ENCODE assay signal across 17 cellular contexts in the genomic region with DNA sequence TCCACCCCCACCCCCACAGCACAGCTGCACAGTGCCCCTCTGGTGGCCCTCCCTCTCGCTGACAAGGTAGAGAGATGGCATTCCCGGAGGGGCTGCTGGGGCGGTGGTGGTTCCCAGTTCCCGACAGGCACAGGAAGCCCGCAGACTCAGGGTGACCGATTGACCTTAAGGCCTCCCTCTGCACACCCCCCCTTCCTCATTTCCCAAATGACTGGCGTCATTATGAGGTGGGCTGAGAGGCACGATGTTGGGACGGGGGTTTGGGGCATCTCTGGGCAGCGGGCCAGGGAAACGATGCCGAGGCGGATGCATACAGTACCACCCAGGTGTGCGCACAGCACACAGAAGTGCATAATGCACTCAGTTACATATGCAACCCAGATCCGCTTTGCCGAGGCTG. TPM values are rescaled to one million over a fixed set of nuclear protein-coding genes. Genes with fewer than 3 reads are reported as not detected.
DNase-seq lines count a peak whose midpoint lies in the region; ATAC-seq, FAIRE-seq and TF ChIP-seq lines count a peak whose summit lies in the region.
"Had no signal": no experiment of that assay in that cellular context is flagged by ENCODE, and none has a peak within 500 bp of the region (broad histone marks: within the 10 kb centered on the region; RNA-seq: fewer than 3 reads in every experiment).

No MANE protein-coding gene starts in this region.

- H2BK12ac ChIP-seq in H1 (ENCODE audit: low read depth, low read length) (0 out of 2 replicates have a peak overlapping the region, but pooled peaks have one; percentile 17), mesenchymal stem cell (ENCODE audit: low read length in 2 of 2) (peak overlapping the region in 1 of 2 experiments; percentile 72)

- H2AK5ac ChIP-seq in H1 (ENCODE audit: low read depth, low read length) (no peak overlapping the region), mesenchymal stem cell (ENCODE audit: low read length, severe bottlenecking) (no peak overlapping the region)

- no peak overlapping the region for H3K27ac ChIP-seq in right atrium auricular region
- no peak overlapping the region for H3K27ac ChIP-seq in H1 (ENCODE audit: low read depth, low read length)
- no peak overlapping the region for H3K27ac ChIP-seq in mesenchymal stem cell (ENCODE audit: low read length, poor library complexity, severe bottlenecking)
- H3K27ac ChIP-seq: 22Rv1, C4-2B, SJCRH30 had no signal

- H3K4ac ChIP-seq in H1 (replicated peaks; ENCODE audit: insufficient read length, low read depth, low read length) (no peak overlapping the region), mesenchymal stem cell (ENCODE audit: low read depth in 1 of 2, low read length in 2 of 2) (peak overlapping the region in 1 of 2 experiments; percentile 15)

- H3K9ac ChIP-seq in H1 (replicated peaks in 1 of 4; ENCODE audit: extremely low read depth in 1 of 4, low read depth in 3 of 4, low read length in 3 of 4) (no peak overlapping the region), mesenchymal stem cell (ENCODE audit: low read length) (no peak overlapping the region)

- H3K23me2 ChIP-seq in H1 (ENCODE audit: low read depth, low read length): peaks cover 4% of the 10 kb centered on the region; the same call in 1 of the 2 replicates

- H3K56ac ChIP-seq in H1 (replicated peaks; ENCODE audit: insufficient read length, low read depth, low read length): no peak overlapping the region

- 88% methylated on average over 10 of the region's 16 CpGs; no CpG with 5 or more reads in 1 of the 2 experiments for WGBS in H1 (ENCODE audit: extremely low coverage in 1 of 2, insufficient coverage in 1 of 2, insufficient read length in 1 of 2, insufficient replicate concordance in 2 of 2, low coverage in 1 of 2, low lambda C conversion rate in 2 of 2, missing lambda C conversion rate in 1 of 2), 2 experiments
- WGBS in mesenchymal stem cell: 83% methylated on average over 11 of the region's 16 CpGs

- H3K9me3 ChIP-seq in right atrium auricular region (no peaks in the 10 kb centered on the region), H1 (ENCODE audit: insufficient read depth in 2 of 2, low read depth in 1 of 2, low read length in 1 of 2) (no peaks in the 10 kb centered on the region), mesenchymal stem cell (ENCODE audit: control insufficient read depth, low read length) (peaks cover 2% of the 10 kb centered on the region)
- H3K9me3 ChIP-seq: Caco-2, SJCRH30 had no signal

- no peak for TF ChIP-seq EP300 in H1 (IDR thresholded peaks at IDR 0.05; ENCODE audit: borderline replicate concordance in 1 of 2, low read depth in 2 of 2, low read length in 2 of 2)

- peak; percentile 58 for DNase-seq in right atrium auricular region (ENCODE audit: low spot score)
- no peak for DNase-seq in Right ventricle myocardium superior
- no peak for DNase-seq in H1 (ENCODE audit: low read depth in 1 of 2, low spot score in 2 of 2)
- DNase-seq in mesenchymal stem cell: no peak
- no peak for DNase-seq in islet precursor cell
- DNase-seq in D721Med (ENCODE audit: insufficient read length, low spot score): no peak
- DNase-seq: Caco-2, Karpas-422, NCI-H1930, NCI-H2171 treated with DMSO at 0.1 percent for 48 hours, NCI-H510A treated with DMSO at 0.1 percent for 48 hours had no signal

- H2BK5ac ChIP-seq in H1 (ENCODE audit: low read depth, low read length) (no peak overlapping the region), mesenchymal stem cell (ENCODE audit: low read depth, low read length, poor library complexity, severe bottlenecking) (no peak overlapping the region)

- no peak overlapping the region for H3K4me3 ChIP-seq in right atrium auricular region
- no peak overlapping the region for H3K4me3 ChIP-seq in H1 (ENCODE audit: extremely low read depth in 1 of 4, insufficient read depth in 2 of 4, low read depth in 3 of 4, low read length in 4 of 4)
- no peak overlapping the region for H3K4me3 ChIP-seq in mesenchymal stem cell (ENCODE audit: insufficient read depth in 1 of 2, low read depth in 1 of 2, low read length in 2 of 2)
- H3K4me3 ChIP-seq: SJCRH30 had no signal

- H2BK120ac ChIP-seq in H1 (replicated peaks; ENCODE audit: low read depth, low read length): no peak overlapping the region
- H2BK120ac ChIP-seq in mesenchymal stem cell (ENCODE audit: low read depth, low read length): no peak overlapping the region

- FAIRE-seq in H1 (lab: Jason Lieb, UNC): no peak
- no peak for FAIRE-seq in D721Med (lab: Jason Lieb, UNC)

- TF ChIP-seq CTCF in right atrium auricular region (IDR thresholded peaks at IDR 0.05) (no peak), H1 (IDR thresholded peaks at IDR 0.05; ENCODE audit: control extremely low read depth in 1 of 3, insufficient read depth in 1 of 3, low read depth in 1 of 3, low read length in 3 of 3) (no peak), D721Med (IDR thresholded peaks at IDR 0.05; ENCODE audit: insufficient read depth, missing control alignments) (no peak)

- TF ChIP-seq POLR2A in H1 (IDR thresholded peaks at IDR 0.05; ENCODE audit: control extremely low read depth in 1 of 2, low read depth in 2 of 2, low read length in 2 of 2): no peak

- H4K91ac ChIP-seq in H1 (replicated peaks; ENCODE audit: insufficient read length, low read length): no peak overlapping the region
- H4K91ac ChIP-seq in mesenchymal stem cell (ENCODE audit: low read length): peak overlapping the region; percentile 66

- no peak overlapping the region for H2BK20ac ChIP-seq in H1 (ENCODE audit: low read length)

- H3K23ac ChIP-seq in H1 (ENCODE audit: insufficient read length) (no peak overlapping the region), mesenchymal stem cell (ENCODE audit: low read length in 2 of 2) (no peak overlapping the region)

- intact Hi-C loops in Right ventricle myocardium superior (cut with DNase I): no loop called here

- TF ChIP-seq RAD21 in H1 (IDR thresholded peaks at IDR 0.05 in 1 of 2, conservative IDR thresholded peaks at IDR 0.05 in 1 of 2; ENCODE audit: low read depth in 2 of 2, low read length in 2 of 2): no peak

- H3K36me3 ChIP-seq in right atrium auricular region (no peaks in the 10 kb centered on the region), H1 (ENCODE audit: control insufficient read depth in 2 of 4, insufficient read depth in 4 of 4, low read length in 3 of 4) (no peaks in the 10 kb centered on the region), mesenchymal stem cell (ENCODE audit: control insufficient read depth in 1 of 2, insufficient read depth in 2 of 2, low read depth in 1 of 2, low read length in 2 of 2) (no peaks in the 10 kb centered on the region)
- H3K36me3 ChIP-seq: SJCRH30 had no signal

- peaks cover 0 to 10% of the 10 kb centered on the region in 2 donors for H3K4me1 ChIP-seq in right atrium auricular region
- H3K4me1 ChIP-seq in H1 (replicated peaks in 1 of 4; ENCODE audit: control insufficient read depth in 3 of 4, insufficient read depth in 4 of 4, low read length in 3 of 4): peaks cover 0 to 11% (median 7%) of the 10 kb centered on the region in 4 experiments; a peak in 5 of 7 replicates
- H3K4me1 ChIP-seq in mesenchymal stem cell (ENCODE audit: control insufficient read depth, insufficient read depth, low read depth, low read length): peaks cover 19% of the 10 kb centered on the region
- H3K4me1 ChIP-seq: Caco-2, SJCRH30 had no signal

- H3K79me2 ChIP-seq in H1 (ENCODE audit: control insufficient read depth in 1 of 2, insufficient read depth in 2 of 2, low read length in 2 of 2): no peaks in the 10 kb centered on the region

- H3K4me2 ChIP-seq in H1 (ENCODE audit: insufficient read depth in 1 of 2, low read depth in 2 of 2, low read length in 2 of 2) (no peak overlapping the region), mesenchymal stem cell (ENCODE audit: low read length, poor library complexity, severe bottlenecking) (no peak overlapping the region)

- no peak for ATAC-seq in Right ventricle myocardium superior (ENCODE audit: poor library complexity)
- ATAC-seq in HG03342 (IDR thresholded peaks at IDR 0.05; ENCODE audit: unreplicated experiment): no peak
- no peak for ATAC-seq in GM21423 (IDR thresholded peaks at IDR 0.05; ENCODE audit: unreplicated experiment)

- no peak overlapping the region for H3K14ac ChIP-seq in H1 (ENCODE audit: insufficient read length)
- peak overlapping the region in 1 of 2 experiments; percentile 41 for H3K14ac ChIP-seq in mesenchymal stem cell (ENCODE audit: low read length in 2 of 2)

- H2BK15ac ChIP-seq in H1 (ENCODE audit: low read length): no peak overlapping the region
- no peak overlapping the region for H2BK15ac ChIP-seq in mesenchymal stem cell (ENCODE audit: low read depth, poor library complexity, severe bottlenecking)

- POLR2A ChIA-PET in H1 (lab: Charles Lee; ENCODE audit: partially characterized antibody): interaction anchor here (1.2 kb wide), 1 partner anchor 41 kb away, joined by 3 read pairs; a partner anchor contains a TSS

- CTCF ChIA-PET in H1 (lab: Charles Lee; ENCODE audit: partially characterized antibody): interaction anchor here (1.2 to 1.6 kb wide), 2 partner anchors 10 to 20 kb away, joined by 4 read pairs; no protein-coding TSS in a partner anchor

- H4K8ac ChIP-seq in H1 (ENCODE audit: extremely low read depth, insufficient read depth, low read length) (no peak overlapping the region), mesenchymal stem cell (ENCODE audit: low read length) (no peak overlapping the region)

- H3K79me1 ChIP-seq in H1 (ENCODE audit: low read depth, low read length): no peaks in the 10 kb centered on the region
- H3K79me1 ChIP-seq in mesenchymal stem cell (replicated peaks; ENCODE audit: low read length, poor library complexity, severe bottlenecking): peaks cover 1% of the 10 kb centered on the region

- no peak overlapping the region for H2AFZ ChIP-seq in H1 (ENCODE audit: low read length)
- no peak overlapping the region for H2AFZ ChIP-seq in mesenchymal stem cell (ENCODE audit: low read depth, low read length)

- H4K5ac ChIP-seq in H1 (ENCODE audit: insufficient read length, low read depth, low read length): no peak overlapping the region

- H3K18ac ChIP-seq in H1 (ENCODE audit: extremely low read depth, low read length) (no peak overlapping the region; the same call in 1 of the 2 replicates), mesenchymal stem cell (ENCODE audit: low read depth in 1 of 2, low read length in 2 of 2) (peak overlapping the region in 1 of 2 experiments; percentile 48)

- H4K20me1 ChIP-seq in H1 (replicated peaks in 1 of 2; ENCODE audit: control insufficient read depth in 1 of 2, insufficient read depth in 2 of 2, low read length in 2 of 2): no peaks in the 10 kb centered on the region

- H3K27me3 ChIP-seq in right atrium auricular region (no peaks in the 10 kb centered on the region), H1 (replicated peaks in 1 of 4; ENCODE audit: control insufficient read depth in 3 of 4, extremely low read depth in 1 of 4, insufficient read depth in 3 of 4, low read length in 3 of 4) (no peaks in the 10 kb centered on the region), mesenchymal stem cell (ENCODE audit: control insufficient read depth in 1 of 2, insufficient read depth in 1 of 2, low read length in 2 of 2) (no peaks in the 10 kb centered on the region)
- H3K27me3 ChIP-seq: SJCRH30 had no signal

RNA-seq across cellular contexts. Expression of a gene that starts 3.5 kb away (rescaled TPM):
- total RNA-seq in right atrium auricular region (100 to 1,000 TPM; 218 to 823 TPM), Right ventricle myocardium superior (62.7 TPM)
- total RNA-seq in H1 (2021; fragmentation: NEBNext Ultra II Directional; extraction: Animal tissue kit (Norgen Biotek cat#: 25700)): 58.6 and 62.5 TPM in 2 replicates
- 142 and 150 TPM in 2 replicates for polyA plus RNA-seq in H1 (2011; rRNA removed)
- polyA plus RNA-seq in H1 (2011; cell fraction: cytosol; rRNA removed): 69.7 TPM
- polyA plus RNA-seq in H1 (2011; cell fraction: nucleus; rRNA removed): 88.2 TPM
- 81.9 to 101 TPM (median 98.2 TPM) in 4 replicates for polyA plus RNA-seq in H1 (2012, experiment 1 of 2)
- polyA plus RNA-seq in H1 (2012, experiment 2 of 2): 154 TPM
- 90.2 TPM for polyA plus RNA-seq in H1 (2013, experiment 1 of 2)
- polyA plus RNA-seq in H1 (2013, experiment 2 of 2): 106 TPM
- 93.8 and 111 TPM in 2 replicates for polyA minus RNA-seq in H1 (2011; rRNA and poly(A)+ RNA removed)
- polyA minus RNA-seq in H1 (2011; cell fraction: cytosol; rRNA and poly(A)+ RNA removed): 64.3 TPM
- polyA minus RNA-seq in H1 (2011; cell fraction: nucleus; rRNA and poly(A)+ RNA removed): 34.6 TPM
- 826 TPM for polyA plus RNA-seq in mesenchymal stem cell (2013, experiment 1 of 2)
- polyA plus RNA-seq in mesenchymal stem cell (2013, experiment 2 of 2): 856 TPM

RNA-seq across cellular contexts. Expression of a gene that starts 17.7 kb away (rescaled TPM):
- total RNA-seq in right atrium auricular region (10 to 100 TPM; 41.7 to 53.9 TPM), Right ventricle myocardium superior (65.7 TPM)
- 45.2 and 48.3 TPM in 2 replicates for total RNA-seq in H1 (2021; fragmentation: NEBNext Ultra II Directional; extraction: Animal tissue kit (Norgen Biotek cat#: 25700))
- polyA plus RNA-seq in H1 (2011; rRNA removed): 39.0 and 56.8 TPM in 2 replicates
- polyA plus RNA-seq in H1 (2011; cell fraction: cytosol; rRNA removed): 32.0 TPM
- 111 TPM for polyA plus RNA-seq in H1 (2011; cell fraction: nucleus; rRNA removed)
- polyA plus RNA-seq in H1 (2012, experiment 1 of 2): 25.7 to 47.0 TPM (median 43.2 TPM) in 4 replicates
- polyA plus RNA-seq in H1 (2012, experiment 2 of 2): 37.8 TPM
- polyA plus RNA-seq in H1 (2013, experiment 1 of 2): 34.6 TPM
- 37.9 TPM for polyA plus RNA-seq in H1 (2013, experiment 2 of 2)
- 75.5 and 77.0 TPM in 2 replicates for polyA minus RNA-seq in H1 (2011; rRNA and poly(A)+ RNA removed)
- polyA minus RNA-seq in H1 (2011; cell fraction: cytosol; rRNA and poly(A)+ RNA removed): 21.1 TPM
- 27.7 TPM for polyA minus RNA-seq in H1 (2011; cell fraction: nucleus; rRNA and poly(A)+ RNA removed)
- polyA plus RNA-seq in mesenchymal stem cell (2013, experiment 1 of 2): 54.0 TPM
- polyA plus RNA-seq in mesenchymal stem cell (2013, experiment 2 of 2): 53.1 TPM

RNA-seq across cellular contexts. Expression of a gene that starts 41.0 kb away (rescaled TPM):
- total RNA-seq in right atrium auricular region: 1 to 10 TPM; 6.4 to 7.0 TPM
- total RNA-seq in Right ventricle myocardium superior: 10.9 TPM
- total RNA-seq in H1 (2021; fragmentation: NEBNext Ultra II Directional; extraction: Animal tissue kit (Norgen Biotek cat#: 25700)): 12.9 and 14.1 TPM in 2 replicates
- polyA plus RNA-seq in H1 (2011; rRNA removed): 2.1 and 3.2 TPM in 2 replicates
- 1.0 TPM for polyA plus RNA-seq in H1 (2011; cell fraction: cytosol; rRNA removed)
- polyA plus RNA-seq in H1 (2011; cell fraction: nucleus; rRNA removed): 2.6 TPM
- 11.1 to 15.0 TPM (median 11.8 TPM) in 4 replicates for polyA plus RNA-seq in H1 (2012, experiment 1 of 2)
- 24.3 TPM for polyA plus RNA-seq in H1 (2012, experiment 2 of 2)
- polyA plus RNA-seq in H1 (2013, experiment 1 of 2): 21.4 TPM
- polyA plus RNA-seq in H1 (2013, experiment 2 of 2): 19.7 TPM
- polyA minus RNA-seq in H1 (2011; rRNA and poly(A)+ RNA removed): 3.5 and 4.8 TPM in 2 replicates
- 6.9 TPM for polyA minus RNA-seq in H1 (2011; cell fraction: cytosol; rRNA and poly(A)+ RNA removed)
- polyA minus RNA-seq in H1 (2011; cell fraction: nucleus; rRNA and poly(A)+ RNA removed): 3.6 TPM
- 5.5 TPM for polyA plus RNA-seq in mesenchymal stem cell (2013, experiment 1 of 2)
- 5.5 TPM for polyA plus RNA-seq in mesenchymal stem cell (2013, experiment 2 of 2)
- total RNA-seq: Caco-2, H4 had no signal

RNA-seq across cellular contexts. Expression of a gene that starts 51.0 kb away (rescaled TPM):
- total RNA-seq in right atrium auricular region: 1 to 10 TPM; 2.2 to 6.3 TPM
- 2.6 TPM for total RNA-seq in Right ventricle myocardium superior
- total RNA-seq in H1 (2021; fragmentation: NEBNext Ultra II Directional; extraction: Animal tissue kit (Norgen Biotek cat#: 25700)): 2.2 and 2.4 TPM in 2 replicates
- 0.76 and 1.4 TPM in 2 replicates for polyA plus RNA-seq in H1 (2011; rRNA removed)
- 1.2 TPM for polyA plus RNA-seq in H1 (2011; cell fraction: cytosol; rRNA removed)
- polyA plus RNA-seq in H1 (2011; cell fraction: nucleus; rRNA removed): 3.1 TPM
- polyA plus RNA-seq in H1 (2012, experiment 1 of 2): 1.7 to 2.9 TPM (median 2.4 TPM) in 4 replicates
- 1.9 TPM for polyA plus RNA-seq in H1 (2012, experiment 2 of 2)
- polyA plus RNA-seq in H1 (2013, experiment 1 of 2): 3.2 TPM
- polyA plus RNA-seq in H1 (2013, experiment 2 of 2): 3.1 TPM
- 0.28 and 0.63 TPM in 2 replicates for polyA minus RNA-seq in H1 (2011; rRNA and poly(A)+ RNA removed)
- 0.37 TPM for polyA minus RNA-seq in H1 (2011; cell fraction: cytosol; rRNA and poly(A)+ RNA removed)
- 0.60 TPM for polyA minus RNA-seq in H1 (2011; cell fraction: nucleus; rRNA and poly(A)+ RNA removed)
- polyA plus RNA-seq in mesenchymal stem cell (2013, experiment 1 of 2): 0.36 TPM
- 0.26 TPM for polyA plus RNA-seq in mesenchymal stem cell (2013, experiment 2 of 2)
- total RNA-seq: H4 had no signal
